8 cellular contexts compared by ENCODE assay signal in the genomic region with DNA sequence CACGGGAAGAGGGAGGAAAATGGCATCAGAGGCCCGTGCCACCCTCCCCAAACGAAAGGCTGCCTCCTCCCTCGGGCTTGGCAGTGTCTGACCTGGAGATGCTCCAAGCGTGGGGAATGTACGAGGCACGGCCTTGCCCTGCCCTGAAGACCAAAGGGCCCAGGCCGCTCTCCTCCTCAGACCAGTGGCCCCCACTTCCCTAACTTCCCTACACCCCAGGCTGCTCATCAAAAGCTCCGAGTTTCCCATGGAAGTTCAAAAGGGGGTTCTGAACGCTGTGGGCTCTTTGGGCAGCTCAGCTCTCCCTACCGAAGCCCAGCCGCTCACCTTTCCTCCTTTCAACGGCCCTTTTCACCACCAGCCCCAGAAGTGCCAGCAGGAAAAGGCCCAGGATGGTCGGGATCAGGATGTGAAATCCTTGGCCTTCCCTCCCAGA. TPM values are rescaled to one million over a fixed set of nuclear protein-coding genes. Genes with fewer than 3 reads are reported as not detected.
DNase-seq lines count a peak whose midpoint lies in the region; ATAC-seq, FAIRE-seq and TF ChIP-seq lines count a peak whose summit lies in the region.

No MANE protein-coding gene starts in this region.

- no peaks in the 10 kb centered on the region for H3K27me3 ChIP-seq in CD8-positive, alpha-beta memory T cell (ENCODE audit: insufficient read depth, low read length, poor library complexity, severe bottlenecking)
- no peaks in the 10 kb centered on the region for H3K27me3 ChIP-seq in SJSA1 (replicated peaks)
- no peaks in the 10 kb centered on the region for H3K27me3 ChIP-seq in pancreas

- WGBS in pancreas, 2 donors, result 31 to 37% methylated on average over 13 to 14 of the region's 14 CpGs

- ATAC-seq in pancreas (peak in 3 of 4 donors; percentile 3 to 13 (median 4)), HG03565 (IDR thresholded peaks at IDR 0.05; ENCODE audit: unreplicated experiment) (no peak), GM18861 (IDR thresholded peaks at IDR 0.05; ENCODE audit: unreplicated experiment) (no peak)

- no peak for DNase-seq in CD8-positive, alpha-beta memory T cell
- DNase-seq in SJSA1 (ENCODE audit: low read depth in 1 of 2, low spot score in 2 of 2) (no peak), fibroblast of villous mesenchyme (ENCODE audit: low read depth) (no peak), pancreas (peak in 1 of 6 donors; percentile 77), AG20443 (ENCODE audit: low spot score) (no peak)
- DNase-seq in stimulated activated CD4-positive, alpha-beta T cell treated with anti-CD3 and anti-CD28 coated beads, Interleukin-15, amount 100 ng/mL, for 24 hours, result no peak

- CTCF ChIA-PET in CD8-positive, alpha-beta memory T cell (lab: Charles Lee), result interaction anchor here (1.2 to 4.0 kb wide), 9 partner anchors 9 to 192 kb away, joined by 3 to 26 read pairs (median 11); partner anchors contain the start of gene FCMR

- peak overlapping the region in 6 of 7 donors; percentile 10 to 83 (median 44) for H3K4me3 Mint-ChIP-seq in CD8-positive, alpha-beta memory T cell

- no peak for FAIRE-seq in pancreas (lab: Jason Lieb, UNC)

- H3K4me3 ChIP-seq in CD8-positive, alpha-beta memory T cell (ENCODE audit: low read length), result peak overlapping the region; percentile 39
- H3K4me3 ChIP-seq in SJSA1 (peak overlapping the region; percentile 52), fibroblast of villous mesenchyme (ENCODE audit: low read depth, low read length) (peak overlapping the region; percentile 59), pancreas (peak overlapping the region; percentile 23 to 49 (median 38))

- TF ChIP-seq CTCF in fibroblast of villous mesenchyme (IDR thresholded peaks at IDR 0.05; ENCODE audit: insufficient read depth, low read depth, low read length) (no peak), pancreas (IDR thresholded peaks at IDR 0.05) (no peak)

- H3K9me3 Mint-ChIP-seq in CD8-positive, alpha-beta memory T cell, result no peaks in the 10 kb centered on the region

- intact Hi-C loops in pancreas (cut with DNase I), result loop anchor here in 2 of 3 donors (5.0 to 10.0 kb wide), 3 partner anchors 173 to 425 kb away; no protein-coding TSS in a partner anchor

- H3K36me3 Mint-ChIP-seq in CD8-positive, alpha-beta memory T cell, result peaks cover 5 to 89% (median 32%) of the 10 kb centered on the region in 3 donors

- H3K9me3 ChIP-seq in CD8-positive, alpha-beta memory T cell (ENCODE audit: low read length), result no peaks in the 10 kb centered on the region
- 0 out of 2 replicates have a peak, but pooled peaks cover 1% of the 10 kb centered on the region for H3K9me3 ChIP-seq in SJSA1 (replicated peaks)
- H3K9me3 ChIP-seq in pancreas, result no peaks in the 10 kb centered on the region

- H3K27ac Mint-ChIP-seq in CD8-positive, alpha-beta memory T cell, result peak overlapping the region in 4 of 8 donors; percentile 3 to 93 (median 44)

- peaks cover 89% of the 10 kb centered on the region for H3K4me1 ChIP-seq in CD8-positive, alpha-beta memory T cell (ENCODE audit: insufficient read depth, low read length)
- H3K4me1 ChIP-seq in SJSA1 (replicated peaks) (peaks cover 30% of the 10 kb centered on the region), pancreas (peaks cover 0 to 27% (median 7%) of the 10 kb centered on the region in 3 donors)

- POLR2A ChIA-PET in CD8-positive, alpha-beta memory T cell (lab: Charles Lee), result interaction anchor here (1.0 to 3.8 kb wide), 6 partner anchors 10 to 183 kb away, joined by 3 to 22 read pairs (median 5); partner anchors contain the start of gene FCMR

- H3K36me3 ChIP-seq in CD8-positive, alpha-beta memory T cell (ENCODE audit: insufficient read depth, low read length), result peaks cover 58% of the 10 kb centered on the region
- H3K36me3 ChIP-seq in SJSA1 (peaks cover 1% of the 10 kb centered on the region), pancreas (no peaks in the 10 kb centered on the region)

- H3K27ac ChIP-seq in CD8-positive, alpha-beta memory T cell (ENCODE audit: low read depth, low read length), result no peak overlapping the region
- H3K27ac ChIP-seq in SJSA1 (no peak overlapping the region; the same call in 1 of the 2 replicates), pancreas (peak overlapping the region; percentile 59 to 93 (median 74))

- peaks cover 83 to 95% (median 90%) of the 10 kb centered on the region in 3 donors for H3K4me1 Mint-ChIP-seq in CD8-positive, alpha-beta memory T cell

- H3K27me3 Mint-ChIP-seq in CD8-positive, alpha-beta memory T cell, result no peaks in the 10 kb centered on the region

RNA-seq across cellular contexts. Expression of gene FCMR, which starts 11.8 kb away (rescaled TPM):
- 10 to 100 TPM; 75.1 to 75.6 TPM for total RNA-seq in CD8-positive, alpha-beta memory T cell
- 574 TPM for polyA plus RNA-seq in CD8-positive, alpha-beta memory T cell
- total RNA-seq in SJSA1 (2014; rRNA removed; shearing (Covaris generic)), result 2.0 and 11.7 TPM in 2 replicates
- total RNA-seq in fibroblast of villous mesenchyme (1.3 and 1.6 TPM in 2 replicates), pancreas (1 to 10 TPM in 3 of 6 donors, under 1 TPM in 3; 0.58 to 2.0 (median 0.97) TPM)
- 1 to 10 TPM in 1 of 2 donors, under 1 TPM in 1; 0.65 to 1.2 TPM for polyA plus RNA-seq in pancreas

RNA-seq across cellular contexts. Expression of gene IL24, which starts 12.7 kb away (rescaled TPM):
- 1 to 10 TPM; 2.0 to 2.9 TPM for total RNA-seq in CD8-positive, alpha-beta memory T cell
- polyA plus RNA-seq in CD8-positive, alpha-beta memory T cell, result 22.5 TPM
- 1.5 and 3.5 TPM in 2 replicates for total RNA-seq in SJSA1 (2014; rRNA removed; shearing (Covaris generic))
- 0.86 and 2.6 TPM in 2 replicates for total RNA-seq in fibroblast of villous mesenchyme
- total RNA-seq in pancreas, result not detected
- polyA plus RNA-seq in pancreas, result not detected

RNA-seq across cellular contexts. Expression of gene PIGR, which starts 36.4 kb away (rescaled TPM):
- total RNA-seq in CD8-positive, alpha-beta memory T cell, result under 1 TPM; 0.04 to 0.33 TPM
- polyA plus RNA-seq in CD8-positive, alpha-beta memory T cell, result not detected
- total RNA-seq in SJSA1 (2014; rRNA removed; shearing (Covaris generic)), result not detected in 2 replicates
- not detected in 2 replicates for total RNA-seq in fibroblast of villous mesenchyme
- total RNA-seq in pancreas, result 10 to 100 TPM; 19.3 to 83.4 (median 44.0) TPM
- 1 to 10 TPM; 7.1 to 8.4 TPM for polyA plus RNA-seq in pancreas

RNA-seq across cellular contexts. Expression of gene IL20, which starts 44.5 kb away (rescaled TPM):
- total RNA-seq in CD8-positive, alpha-beta memory T cell, result not detected
- polyA plus RNA-seq in CD8-positive, alpha-beta memory T cell, result not detected
- 0.25 and 0.53 TPM in 2 replicates for total RNA-seq in SJSA1 (2014; rRNA removed; shearing (Covaris generic))
- 0.32 and 0.86 TPM in 2 replicates for total RNA-seq in fibroblast of villous mesenchyme
- not detected for total RNA-seq in pancreas
- not detected for polyA plus RNA-seq in pancreas

Comparison
In these comparisons a context has a peak if more than half of its experiments do, and no peak if none do; other contexts are left out.
1. H3K27ac ChIP-seq: peak in pancreas (4 of 4); none in CD8-positive, alpha-beta memory T cell (single experiment) and SJSA1 (single experiment).
2. ATAC-seq: peak in pancreas (3 of 4); none in HG03565 (single experiment) and GM18861 (single experiment).
3. RNA of gene PIGR, which starts 36.4 kb away (total RNA-seq): 19.3 to 83.4 TPM in pancreas; 0.04 to 0.33 TPM in CD8-positive, alpha-beta memory T cell, not detected in SJSA1 and not detected in fibroblast of villous mesenchyme; every median in the first group is over 10 times any median in the second.
4. Peak in every context shown above with its lines, with median percentiles within 50 percentile points of each other: H3K4me3 ChIP-seq.